9 cellular contexts compared by ENCODE assay signal in genomic region chr4:106201373-106201772, GRCh38.
DNase-seq lines count a peak whose midpoint lies in the region; ATAC-seq and TF ChIP-seq lines count a peak whose summit lies in the region.
"Had no signal": no experiment of that assay in that cellular context is flagged by ENCODE, and none has a peak within 500 bp of the region (broad histone marks: within the 10 kb centered on the region; RNA-seq: fewer than 3 reads in every experiment).

No MANE protein-coding gene starts in this region.

- H3K4me1 ChIP-seq in thoracic aorta (ENCODE audit: control insufficient read depth in 1 of 2, low read depth in 2 of 2) = no peaks in the 10 kb centered on the region

- DNase-seq in activated naive CD4-positive, alpha-beta T cell treated with anti-CD3 and anti-CD28 coated beads, Interleukin-2, amount 50 U/mL, for 72 hours (ENCODE audit: low spot score in 2 of 2) = no peak
- DNase-seq in NCI-H526 treated with DMSO at 0.1 percent for 48 hours (lab: John Stamatoyannopoulos, UW) (peak; percentile 21), endothelial cell (ENCODE audit: low spot score) (no peak), thoracic aorta (ENCODE audit: low spot score) (no peak), RPMI8226 (no peak)
- DNase-seq in activated CD4-positive, CD25-positive, alpha-beta regulatory T cell treated with anti-CD3 and anti-CD28 coated beads, Interleukin-2, amount 50 U/mL, for 72 hours = no peak
- DNase-seq: activated naive CD8-positive, alpha-beta T cell treated with anti-CD3 and anti-CD28 coated beads, Interleukin-2, amount 10 ng/mL, durations not matched to agents 7 days and 5 days had no signal

- ATAC-seq in activated naive CD4-positive, alpha-beta T cell treated with anti-CD3 and anti-CD28 coated beads, Interleukin-2, amount 50 U/mL, for 72 hours = no peak
- ATAC-seq in thoracic aorta (ENCODE audit: insufficient number of reproducible peaks, low FRiP score, low read depth) (no peak), GM21390 (IDR thresholded peaks at IDR 0.05; ENCODE audit: unreplicated experiment) (no peak)

- TF ChIP-seq CTCF in endothelial cell (IDR thresholded peaks at IDR 0.05; ENCODE audit: unreplicated experiment) = peak; percentile 32
- peak; percentile 12 for TF ChIP-seq CTCF in thoracic aorta (IDR thresholded peaks at IDR 0.05)

- no peaks in the 10 kb centered on the region for H3K36me3 ChIP-seq in thoracic aorta

- no peak overlapping the region for H3K27ac ChIP-seq in thoracic aorta

- H3K27ac Mint-ChIP-seq in activated naive CD4-positive, alpha-beta T cell treated with anti-CD3 and anti-CD28 coated beads, Interleukin-2, amount 50 U/mL, for 24 hours = peak overlapping the region; percentile 11
- no peak overlapping the region for H3K27ac Mint-ChIP-seq in activated naive CD4-positive, alpha-beta T cell treated with anti-CD3 and anti-CD28 coated beads, Interleukin-2, amount 50 U/mL, for 72 hours
- no peak overlapping the region for H3K27ac Mint-ChIP-seq in endothelial cell (ENCODE audit: unreplicated experiment)
- H3K27ac Mint-ChIP-seq: activated naive CD8-positive, alpha-beta T cell treated with anti-CD3 and anti-CD28 coated beads, Interleukin-2, amount 10 ng/mL, durations not matched to agents 7 days and 5 days had no signal

- no peaks in the 10 kb centered on the region for H3K9me3 Mint-ChIP-seq in activated naive CD4-positive, alpha-beta T cell treated with anti-CD3 and anti-CD28 coated beads, Interleukin-2, amount 50 U/mL, for 24 hours
- no peaks in the 10 kb centered on the region for H3K9me3 Mint-ChIP-seq in activated naive CD4-positive, alpha-beta T cell treated with anti-CD3 and anti-CD28 coated beads, Interleukin-2, amount 50 U/mL, for 72 hours
- H3K9me3 Mint-ChIP-seq in endothelial cell (ENCODE audit: unreplicated experiment) = no peaks in the 10 kb centered on the region
- H3K9me3 Mint-ChIP-seq: activated naive CD8-positive, alpha-beta T cell treated with anti-CD3 and anti-CD28 coated beads, Interleukin-2, amount 10 ng/mL, durations not matched to agents 7 days and 5 days had no signal

- H3K4me3 ChIP-seq in thoracic aorta = no peak overlapping the region

- no peaks in the 10 kb centered on the region for H3K27me3 ChIP-seq in thoracic aorta (replicated peaks; ENCODE audit: insufficient read depth)

- no peak overlapping the region for H3K4me3 Mint-ChIP-seq in activated naive CD4-positive, alpha-beta T cell treated with anti-CD3 and anti-CD28 coated beads, Interleukin-2, amount 50 U/mL, for 24 hours
- H3K4me3 Mint-ChIP-seq in endothelial cell (ENCODE audit: unreplicated experiment) = no peak overlapping the region
- H3K4me3 Mint-ChIP-seq: activated naive CD8-positive, alpha-beta T cell treated with anti-CD3 and anti-CD28 coated beads, Interleukin-2, amount 10 ng/mL, durations not matched to agents 7 days and 5 days had no signal

- H3K4me1 Mint-ChIP-seq in activated naive CD4-positive, alpha-beta T cell treated with anti-CD3 and anti-CD28 coated beads, Interleukin-2, amount 50 U/mL, for 24 hours = no peaks in the 10 kb centered on the region
- no peaks in the 10 kb centered on the region for H3K4me1 Mint-ChIP-seq in endothelial cell (ENCODE audit: unreplicated experiment)
- H3K4me1 Mint-ChIP-seq: activated naive CD8-positive, alpha-beta T cell treated with anti-CD3 and anti-CD28 coated beads, Interleukin-2, amount 10 ng/mL, durations not matched to agents 7 days and 5 days had no signal

- no peaks in the 10 kb centered on the region for H3K27me3 Mint-ChIP-seq in activated naive CD4-positive, alpha-beta T cell treated with anti-CD3 and anti-CD28 coated beads, Interleukin-2, amount 50 U/mL, for 24 hours
- H3K27me3 Mint-ChIP-seq in endothelial cell (ENCODE audit: unreplicated experiment) = no peaks in the 10 kb centered on the region
- H3K27me3 Mint-ChIP-seq: activated naive CD8-positive, alpha-beta T cell treated with anti-CD3 and anti-CD28 coated beads, Interleukin-2, amount 10 ng/mL, durations not matched to agents 7 days and 5 days had no signal

- no peaks in the 10 kb centered on the region for H3K9me3 ChIP-seq in thoracic aorta

- peaks cover 10% of the 10 kb centered on the region for H3K36me3 Mint-ChIP-seq in activated naive CD4-positive, alpha-beta T cell treated with anti-CD3 and anti-CD28 coated beads, Interleukin-2, amount 50 U/mL, for 24 hours
- no peaks in the 10 kb centered on the region for H3K36me3 Mint-ChIP-seq in activated naive CD4-positive, alpha-beta T cell treated with anti-CD3 and anti-CD28 coated beads, Interleukin-2, amount 50 U/mL, for 72 hours
- H3K36me3 Mint-ChIP-seq in endothelial cell (ENCODE audit: low read depth, unreplicated experiment) = no peaks in the 10 kb centered on the region
